ENCODE assay signal across 15 cellular contexts in genomic region chr13:38606697-38607096, GRCh38.
"Had no signal": no experiment of that assay in that cellular context is flagged by ENCODE, and none has a peak within 500 bp of the region (broad histone marks: within the 10 kb centered on the region; RNA-seq: fewer than 3 reads in every experiment).

No MANE protein-coding gene starts in this region.

- H3K36me3 ChIP-seq: gastrocnemius medialis, heart right ventricle, pancreas, suprapubic skin, thyroid gland had no signal

- DNase-seq: gastrocnemius medialis; heart right ventricle; hypothalamus; islet precursor cell; mammary epithelial cell; mucosa of descending colon; naive thymus-derived CD8-positive, alpha-beta T cell; occipital lobe; pancreas; small intestine; stimulated activated CD4-positive, alpha-beta T cell treated with anti-CD3 and anti-CD28 coated beads, Interleukin-12 subunit alpha, Interleukin-12 subunit beta, amount 100 ng/mL, for 4 hours; stimulated activated naive CD8-positive, alpha-beta T cell treated with anti-CD3 and anti-CD28 coated beads, Interleukin-15, Interleukin-2, amounts not matched to agents 100 U/mL and 50 U/mL, for 24 hours; thyroid gland had no signal

- H3K4me1 Mint-ChIP-seq: naive thymus-derived CD8-positive, alpha-beta T cell had no signal

- H3K9me3 ChIP-seq: gastrocnemius medialis, heart right ventricle, mucosa of descending colon, pancreas, suprapubic skin, thyroid gland had no signal

- H3K36me3 Mint-ChIP-seq: naive thymus-derived CD8-positive, alpha-beta T cell had no signal

- H3K27me3 ChIP-seq: gastrocnemius medialis, pancreas, suprapubic skin, thyroid gland had no signal

- H3K27ac Mint-ChIP-seq: naive thymus-derived CD8-positive, alpha-beta T cell had no signal

- H3K27ac ChIP-seq: gastrocnemius medialis, heart right ventricle, pancreas, suprapubic skin, thyroid gland had no signal

- H3K4me3 ChIP-seq: gastrocnemius medialis, heart right ventricle, mucosa of descending colon, pancreas, suprapubic skin, thyroid gland had no signal

- H3K4me1 ChIP-seq: gastrocnemius medialis, heart right ventricle, pancreas, suprapubic skin, thyroid gland had no signal

- H3K27me3 Mint-ChIP-seq: progenitor cell of endocrine pancreas had no signal

- H3K4me3 Mint-ChIP-seq: naive thymus-derived CD8-positive, alpha-beta T cell had no signal
